8 cellular contexts compared by ENCODE assay signal in the genomic region with DNA sequence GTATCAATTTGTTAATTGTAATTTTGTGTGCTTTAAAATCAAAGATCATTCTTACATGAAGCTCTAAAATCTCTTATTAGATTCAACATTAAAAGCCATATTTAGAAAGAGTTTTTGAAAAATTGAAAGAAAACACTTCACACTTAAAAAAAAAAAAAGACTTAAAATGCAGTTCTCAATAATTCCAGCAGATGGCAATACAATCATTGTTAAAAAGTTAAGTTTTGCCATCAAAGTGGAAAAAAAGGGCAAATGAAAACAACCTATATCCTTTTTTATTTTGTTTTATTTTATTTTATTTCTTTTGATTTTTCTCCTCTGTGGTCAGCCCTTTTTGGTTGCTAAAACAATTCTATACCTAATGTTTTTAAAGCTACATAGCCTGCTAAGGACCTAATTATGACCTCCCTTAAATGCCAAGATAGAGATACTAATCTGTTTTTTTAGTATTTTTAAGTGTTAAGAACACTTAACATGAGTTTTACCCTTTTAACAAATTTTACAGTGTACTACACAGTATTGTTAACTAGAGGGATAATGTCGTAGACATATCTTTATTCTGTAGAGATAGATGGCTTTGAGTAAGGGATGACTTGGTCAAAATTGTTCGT.
DNase-seq lines count a peak whose midpoint lies in the region; ATAC-seq and TF ChIP-seq lines count a peak whose summit lies in the region.

No MANE protein-coding gene starts in this region.

- intact Hi-C loops in colonic mucosa (cut with DNase I): loop anchor here (10.0 kb wide), 2 partner anchors 1156 to 1306 kb away; no protein-coding TSS in a partner anchor
- intact Hi-C loops in activated T-helper 1 cell treated with anti-CD3 and anti-CD28 coated beads, Interleukin-12 subunit alpha, Interleukin-12 subunit beta, Interleukin-2, Interleukin-4 antibody, amounts not matched to agents 30 ng/mL and 10 ng/mL and 1 ng/mL, durations not matched to agents 14 hours and 24 hours and 36 hours (cut with micrococcal nuclease): loop anchor here (1.0 to 5.0 kb wide), 4 partner anchors 370 to 1300 kb away; a partner anchor contains a TSS

- no peak for ATAC-seq in GM21360 (IDR thresholded peaks at IDR 0.05; ENCODE audit: unreplicated experiment)

- H3K9me3 ChIP-seq in colonic mucosa (no peaks in the 10 kb centered on the region), neural progenitor cell (ENCODE audit: low read depth) (no peaks in the 10 kb centered on the region)

- no peak overlapping the region for H3K4me3 ChIP-seq in LNCaP clone FGC (ENCODE audit: low read depth, low read length)
- no peak overlapping the region for H3K4me3 ChIP-seq in colonic mucosa
- H3K4me3 ChIP-seq in neural progenitor cell: no peak overlapping the region

- H3K4me1 ChIP-seq in colonic mucosa (peaks cover 4% of the 10 kb centered on the region), neural progenitor cell (no peaks in the 10 kb centered on the region)

- H3K79me2 ChIP-seq in neural progenitor cell (ENCODE audit: low read depth): no peaks in the 10 kb centered on the region

- no peaks in the 10 kb centered on the region for H3K36me3 Mint-ChIP-seq in neural progenitor cell
- no peaks in the 10 kb centered on the region for H3K36me3 Mint-ChIP-seq in activated T-helper 1 cell treated with anti-CD3 and anti-CD28 coated beads, Interleukin-12 subunit alpha, Interleukin-12 subunit beta, Interleukin-2, Interleukin-4 antibody, amounts not matched to agents 30 ng/mL and 10 ng/mL and 1 ng/mL, durations not matched to agents 14 hours and 24 hours and 36 hours (ENCODE audit: low read depth)

- H3K27me3 Mint-ChIP-seq in neural progenitor cell (ENCODE audit: insufficient read depth, low read depth): peaks cover 1% of the 10 kb centered on the region
- peaks cover 17% of the 10 kb centered on the region for H3K27me3 Mint-ChIP-seq in activated T-helper 1 cell treated with anti-CD3 and anti-CD28 coated beads, Interleukin-12 subunit alpha, Interleukin-12 subunit beta, Interleukin-2, Interleukin-4 antibody, amounts not matched to agents 30 ng/mL and 10 ng/mL and 1 ng/mL, durations not matched to agents 14 hours and 24 hours and 36 hours (ENCODE audit: insufficient read depth)

- H3K4me2 ChIP-seq in neural progenitor cell: no peak overlapping the region

- no peaks in the 10 kb centered on the region for H3K9me3 Mint-ChIP-seq in neural progenitor cell
- no peaks in the 10 kb centered on the region for H3K9me3 Mint-ChIP-seq in activated T-helper 1 cell treated with anti-CD3 and anti-CD28 coated beads, Interleukin-12 subunit alpha, Interleukin-12 subunit beta, Interleukin-2, Interleukin-4 antibody, amounts not matched to agents 30 ng/mL and 10 ng/mL and 1 ng/mL, durations not matched to agents 14 hours and 24 hours and 36 hours

- H3K4me3 Mint-ChIP-seq in neural progenitor cell: no peak overlapping the region
- no peak overlapping the region for H3K4me3 Mint-ChIP-seq in activated T-helper 1 cell treated with anti-CD3 and anti-CD28 coated beads, Interleukin-12 subunit alpha, Interleukin-12 subunit beta, Interleukin-2, Interleukin-4 antibody, amounts not matched to agents 30 ng/mL and 10 ng/mL and 1 ng/mL, durations not matched to agents 14 hours and 24 hours and 36 hours

- DNase-seq in EH (ENCODE audit: low read depth) (peak; percentile 22), LNCaP clone FGC (ENCODE audit: low read depth) (no peak), colonic mucosa (no peak), neural progenitor cell (ENCODE audit: low spot score) (no peak), UCSD-AML1 (lab: John Stamatoyannopoulos, UW; ENCODE audit: unreplicated experiment) (no peak)
- no peak for DNase-seq in activated naive CD4-positive, alpha-beta T cell (lab: John Stamatoyannopoulos, UW)
- DNase-seq in activated T-helper 1 cell treated with anti-CD3 and anti-CD28 coated beads, Interleukin-12 subunit alpha, Interleukin-12 subunit beta, Interleukin-2, Interleukin-4 antibody, amounts not matched to agents 30 ng/mL and 10 ng/mL and 1 ng/mL, durations not matched to agents 14 hours and 24 hours and 36 hours (ENCODE audit: low spot score): no peak

- H3K27ac ChIP-seq in colonic mucosa (no peak overlapping the region), neural progenitor cell (no peak overlapping the region)

- H2AFZ ChIP-seq in neural progenitor cell (replicated peaks): no peak overlapping the region

- H3F3A ChIP-seq in neural progenitor cell (ENCODE audit: low read depth): no peaks in the 10 kb centered on the region

- H3K27me3 ChIP-seq in colonic mucosa: no peaks in the 10 kb centered on the region
- H3K27me3 ChIP-seq in neural progenitor cell: no peaks in the 10 kb centered on the region

- no peaks in the 10 kb centered on the region for H4K20me1 ChIP-seq in neural progenitor cell (ENCODE audit: low read depth)

- H3K4me1 Mint-ChIP-seq in neural progenitor cell: peaks cover 3% of the 10 kb centered on the region
- H3K4me1 Mint-ChIP-seq in activated T-helper 1 cell treated with anti-CD3 and anti-CD28 coated beads, Interleukin-12 subunit alpha, Interleukin-12 subunit beta, Interleukin-2, Interleukin-4 antibody, amounts not matched to agents 30 ng/mL and 10 ng/mL and 1 ng/mL, durations not matched to agents 14 hours and 24 hours and 36 hours (ENCODE audit: low read depth): peaks cover 8% of the 10 kb centered on the region

- H3K9ac ChIP-seq in colonic mucosa (ENCODE audit: low read depth in 2 of 2, low read length in 2 of 2): no peak overlapping the region
- H3K9ac ChIP-seq in neural progenitor cell: no peak overlapping the region

- no peak overlapping the region for H3K27ac Mint-ChIP-seq in neural progenitor cell
- no peak overlapping the region for H3K27ac Mint-ChIP-seq in activated T-helper 1 cell treated with anti-CD3 and anti-CD28 coated beads, Interleukin-12 subunit alpha, Interleukin-12 subunit beta, Interleukin-2, Interleukin-4 antibody, amounts not matched to agents 30 ng/mL and 10 ng/mL and 1 ng/mL, durations not matched to agents 14 hours and 24 hours and 36 hours

- TF ChIP-seq CTCF in LNCaP clone FGC (IDR thresholded peaks at IDR 0.05; ENCODE audit: control insufficient read depth, extremely low read depth, insufficient read depth) (peak; percentile 45), colonic mucosa (IDR thresholded peaks at IDR 0.05) (peak; percentile 68), neural progenitor cell (IDR thresholded peaks at IDR 0.05) (peak; percentile 77)

- H3K36me3 ChIP-seq in colonic mucosa (no peaks in the 10 kb centered on the region), neural progenitor cell (no peaks in the 10 kb centered on the region)
